8 cellular contexts compared by ENCODE assay signal in genomic region chr9:133351908-133352634, GRCh38. TPM values are rescaled to one million over a fixed set of nuclear protein-coding genes. Genes with fewer than 3 reads are reported as not detected.
A peak's percentile ranks its signal among the peaks of the same experiment; 100 is the strongest.
DNase-seq lines count a peak whose midpoint lies in the region; ATAC-seq, FAIRE-seq and TF ChIP-seq lines count a peak whose summit lies in the region.

No MANE protein-coding gene starts in this region.

- TF ChIP-seq CTCF in BJ (IDR thresholded peaks at IDR 0.05; ENCODE audit: insufficient read depth, low read depth, low read length) (peak; percentile 71), brain microvascular endothelial cell (IDR thresholded peaks at IDR 0.05; ENCODE audit: low read depth, low read length, missing control alignments) (peak; percentile 84)

- no peak for ATAC-seq in GM21423 (IDR thresholded peaks at IDR 0.05; ENCODE audit: unreplicated experiment)

- DNase-seq in BJ (ENCODE audit: low read depth) (no peak), RCC 7860 (ENCODE audit: low spot score) (peak; percentile 64), brain microvascular endothelial cell (peak; percentile 55), mucosa of gallbladder (ENCODE audit: low spot score) (peak; percentile 39), epidermal melanocyte (ENCODE audit: insufficient read length, low spot score) (no peak), T-helper 9 cell (no peak)

- peak; percentile 23 for TF ChIP-seq POLR2A in GM19099 (IDR thresholded peaks at IDR 0.05; ENCODE audit: extremely low read depth, insufficient read length, low read depth)

- H3K27ac ChIP-seq in brain microvascular endothelial cell = no peak overlapping the region

- H3K27me3 ChIP-seq in BJ (ENCODE audit: control insufficient read depth, insufficient read depth, low read length) (no peaks in the 10 kb centered on the region), brain microvascular endothelial cell (replicated peaks) (no peaks in the 10 kb centered on the region)

- CTCF ChIA-PET in BJ (lab: Yijun Ruan, JAX) = interaction anchor here (0.5 to 1.3 kb wide), 6 partner anchors 9 to 171 kb away, joined by 3 to 7 read pairs (median 4); no protein-coding TSS in a partner anchor

- POLR2A ChIA-PET in BJ (lab: Charles Lee) = no interaction called here

- H3K36me3 ChIP-seq in BJ (ENCODE audit: control insufficient read depth, insufficient read depth, low read length) (peaks cover 26% of the 10 kb centered on the region), brain microvascular endothelial cell (replicated peaks) (peaks cover 54% of the 10 kb centered on the region)

- no peak for FAIRE-seq in RCC 7860 (lab: Jason Lieb, UNC)

- H3K4me3 ChIP-seq in BJ (ENCODE audit: low read depth, low read length) (no peak overlapping the region), brain microvascular endothelial cell (ENCODE audit: low read depth, low read length) (no peak overlapping the region)

- in situ Hi-C loops in brain microvascular endothelial cell (cut with HindIII; ENCODE audit: low pct_ligation_motif_present, low sequenced_read_pairs) = no loop called here

RNA-seq across cellular contexts. Expression of gene RPL7A, which starts 4.1 kb away (rescaled TPM):
- polyA plus RNA-seq in BJ (2011; rRNA removed) = 2,964 and 3,329 TPM in 2 replicates
- polyA minus RNA-seq in BJ (2011; rRNA and poly(A)+ RNA removed) = 1,447 and 2,388 TPM in 2 replicates
- total RNA-seq in mucosa of gallbladder = 1,477 TPM

RNA-seq across cellular contexts. Expression of gene MED22, which starts 4.1 kb away (rescaled TPM):
- polyA plus RNA-seq in BJ (2011; rRNA removed) = 18.4 and 28.3 TPM in 2 replicates
- 19.9 and 35.0 TPM in 2 replicates for polyA minus RNA-seq in BJ (2011; rRNA and poly(A)+ RNA removed)
- total RNA-seq in mucosa of gallbladder = 28.7 TPM

RNA-seq across cellular contexts. Expression of gene SURF1, which starts 4.2 kb away (rescaled TPM):
- polyA plus RNA-seq in BJ (2011; rRNA removed) = 36.0 and 46.1 TPM in 2 replicates
- polyA minus RNA-seq in BJ (2011; rRNA and poly(A)+ RNA removed) = 11.6 and 13.3 TPM in 2 replicates
- 53.5 TPM for total RNA-seq in mucosa of gallbladder

RNA-seq across cellular contexts. Expression of gene SURF2, which starts 4.3 kb away (rescaled TPM):
- polyA plus RNA-seq in BJ (2011; rRNA removed) = 9.0 and 10.0 TPM in 2 replicates
- polyA minus RNA-seq in BJ (2011; rRNA and poly(A)+ RNA removed) = 4.8 and 4.9 TPM in 2 replicates
- total RNA-seq in mucosa of gallbladder = 19.5 TPM

RNA-seq across cellular contexts. Expression of gene SURF6, which starts 16.1 kb away (rescaled TPM):
- 8.4 and 9.4 TPM in 2 replicates for polyA plus RNA-seq in BJ (2011; rRNA removed)
- 2.9 and 3.5 TPM in 2 replicates for polyA minus RNA-seq in BJ (2011; rRNA and poly(A)+ RNA removed)
- 25.2 TPM for total RNA-seq in mucosa of gallbladder

Comparison
In these comparisons a context has a peak if more than half of its experiments do, and no peak if none do; other contexts are left out.
1. DNase-seq: peak in RCC 7860 (single experiment), brain microvascular endothelial cell (single experiment) and mucosa of gallbladder (single experiment); none in BJ (single experiment), epidermal melanocyte (single experiment) and T-helper 9 cell (single experiment).